In genomic region chr7:31934551-31934950, GRCh38 we compare ENCODE assay signal across 20 cellular contexts.
"Had no signal": no experiment of that assay in that cellular context is flagged by ENCODE, and none has a peak within 500 bp of the region (broad histone marks: within the 10 kb centered on the region; RNA-seq: fewer than 3 reads in every experiment).

No MANE protein-coding gene starts in this region.

- H3K4me2 ChIP-seq: neural progenitor cell had no signal

- H3K4me1 ChIP-seq: left lung, neural progenitor cell, thyroid gland, upper lobe of right lung had no signal

- H3K4me3 ChIP-seq: left lung, lung, neural progenitor cell, thyroid gland, upper lobe of right lung had no signal

- H3K36me3 ChIP-seq: brain microvascular endothelial cell, left lung, neural progenitor cell, thyroid gland, upper lobe of right lung had no signal

- H3K27ac ChIP-seq: left lung, neural progenitor cell, thyroid gland, upper lobe of right lung had no signal

- DNase-seq: activated B cell treated with CpG ODN at 0.5 μM for 24 hours; activated CD4-positive, alpha-beta T cell treated with anti-CD3 and anti-CD28 coated beads for 36 hours; activated CD4-positive, alpha-beta T cell treated with anti-CD3 and anti-CD28 coated beads, Interleukin-2, amount 50 U/mL, for 48 hours; activated naive CD4-positive, alpha-beta T cell treated with anti-CD3 and anti-CD28 coated beads for 36 hours; activated naive CD8-positive, alpha-beta T cell treated with anti-CD3 and anti-CD28 coated beads, Interleukin-2, amount 50 U/mL, for 24 hours; activated T-cell treated with anti-CD3 and anti-CD28 coated beads, Interleukin-2, amount 50 U/mL, for 48 hours; aorta; brain microvascular endothelial cell; central memory CD4-positive, alpha-beta T cell; effector memory CD4-positive, alpha-beta T cell; left lung; naive thymus-derived CD4-positive, alpha-beta T cell; stimulated activated CD4-positive, alpha-beta T cell treated with anti-CD3 and anti-CD28 coated beads, Interleukin-12 subunit alpha, Interleukin-12 subunit beta, amount 100 ng/mL, for 4 hours; stimulated activated CD4-positive, alpha-beta T cell treated with anti-CD3 and anti-CD28 coated beads, Interleukin-1b, Interleukin-23, amount 100 ng/mL, for 48 hours; substantia nigra; T1000; thyroid gland; upper lobe of right lung had no signal

- H3K9ac ChIP-seq: neural progenitor cell had no signal

- H3K27me3 ChIP-seq: brain microvascular endothelial cell, left lung, neural progenitor cell, thyroid gland, upper lobe of right lung had no signal

- H3K9me3 ChIP-seq: left lung, thyroid gland, upper lobe of right lung had no signal

- H2AFZ ChIP-seq: neural progenitor cell had no signal
